ENCODE assay signal across 17 cellular contexts in genomic region chr3:156098437-156099035, GRCh38. TPM values are rescaled to one million over a fixed set of nuclear protein-coding genes. Genes with fewer than 3 reads are reported as not detected.
DNase-seq lines count a peak whose midpoint lies in the region; ATAC-seq and TF ChIP-seq lines count a peak whose summit lies in the region.
"Had no signal": no experiment of that assay in that cellular context is flagged by ENCODE, and none has a peak within 500 bp of the region (broad histone marks: within the 10 kb centered on the region; RNA-seq: fewer than 3 reads in every experiment).

No MANE protein-coding gene starts in this region.

- POLR2A ChIA-PET in WTC11 (lab: Charles Lee), result no interaction called here

- no peak overlapping the region for H3K4me3 Mint-ChIP-seq in stimulated activated effector memory CD8-positive, alpha-beta T cell treated with anti-CD3 and anti-CD28 coated beads, Interleukin-12 subunit alpha, Interleukin-12 subunit beta, amount 100 ng/mL, for 72 hours
- H3K4me3 Mint-ChIP-seq in endothelial cell (ENCODE audit: unreplicated experiment), result no peak overlapping the region
- H3K4me3 Mint-ChIP-seq in WTC11, result no peak overlapping the region
- H3K4me3 Mint-ChIP-seq: activated CD4-positive, alpha-beta T cell treated with anti-CD3 and anti-CD28 coated beads, Interleukin-2, amount 10 ng/mL, durations not matched to agents 24 days and 14 days; activated T-cell treated with anti-CD3 and anti-CD28 coated beads, Interleukin-2, amount 50 U/mL, for 24 hours; B cell; T-cell had no signal

- no peak overlapping the region for H3K27ac Mint-ChIP-seq in stimulated activated effector memory CD8-positive, alpha-beta T cell treated with anti-CD3 and anti-CD28 coated beads, Interleukin-12 subunit alpha, Interleukin-12 subunit beta, amount 100 ng/mL, for 72 hours
- H3K27ac Mint-ChIP-seq in endothelial cell (ENCODE audit: unreplicated experiment) (no peak overlapping the region), WTC11 (no peak overlapping the region)
- H3K27ac Mint-ChIP-seq: activated CD4-positive, alpha-beta T cell treated with anti-CD3 and anti-CD28 coated beads, Interleukin-2, amount 10 ng/mL, durations not matched to agents 24 days and 14 days; activated T-cell treated with anti-CD3 and anti-CD28 coated beads, Interleukin-2, amount 50 U/mL, for 24 hours; B cell; T-cell had no signal

- TF ChIP-seq CTCF in endothelial cell (IDR thresholded peaks at IDR 0.05; ENCODE audit: unreplicated experiment) (no peak), WTC11 (IDR thresholded peaks at IDR 0.05) (no peak)

- DNase-seq in stimulated activated effector memory CD8-positive, alpha-beta T cell treated with anti-CD3 and anti-CD28 coated beads, Interleukin-12 subunit alpha, Interleukin-12 subunit beta, amount 100 ng/mL, for 72 hours (ENCODE audit: low spot score in 2 of 2), result no peak
- DNase-seq in endothelial cell (ENCODE audit: low spot score) (no peak), WTC11 (ENCODE audit: low spot score) (no peak), NCI-H69 (lab: John Stamatoyannopoulos, UW) (no peak)
- DNase-seq: activated CD4-positive, alpha-beta T cell treated with anti-CD3 and anti-CD28 coated beads, Interleukin-2, amount 10 ng/mL, durations not matched to agents 24 days and 14 days; activated T-cell treated with anti-CD3 and anti-CD28 coated beads, Interleukin-2, amount 50 U/mL, for 24 hours; MM.1S; NCI-H2081 treated with DMSO at 0.1 percent for 48 hours; NCI-H526; posterior cingulate gyrus; stimulated activated CD4-positive, alpha-beta T cell treated with anti-CD3 and anti-CD28 coated beads, Interleukin-12 subunit alpha, Interleukin-12 subunit beta, amount 100 ng/mL, for 4 hours; T-cell had no signal

- peak; percentile 47 for ATAC-seq in GM18873 (IDR thresholded peaks at IDR 0.05; ENCODE audit: low FRiP score, unreplicated experiment)
- peak; percentile 82 for ATAC-seq in GM21576 (IDR thresholded peaks at IDR 0.05; ENCODE audit: unreplicated experiment)
- peak; percentile 83 for ATAC-seq in HG03159 (IDR thresholded peaks at IDR 0.05; ENCODE audit: unreplicated experiment)
- ATAC-seq in stimulated activated effector memory CD8-positive, alpha-beta T cell treated with anti-CD3 and anti-CD28 coated beads, Interleukin-12 subunit alpha, Interleukin-12 subunit beta, amount 100 ng/mL, for 72 hours, result peak; percentile 36
- no peak for ATAC-seq in WTC11
- ATAC-seq: left lung, T-cell had no signal

- CTCF ChIA-PET in WTC11 (lab: Charles Lee), result no interaction called here

- H3K36me3 Mint-ChIP-seq in stimulated activated effector memory CD8-positive, alpha-beta T cell treated with anti-CD3 and anti-CD28 coated beads, Interleukin-12 subunit alpha, Interleukin-12 subunit beta, amount 100 ng/mL, for 72 hours, result no peaks in the 10 kb centered on the region
- H3K36me3 Mint-ChIP-seq in endothelial cell (ENCODE audit: low read depth, unreplicated experiment) (no peaks in the 10 kb centered on the region), WTC11 (no peaks in the 10 kb centered on the region)
- H3K36me3 Mint-ChIP-seq: T-cell had no signal

- H3K4me1 Mint-ChIP-seq in stimulated activated effector memory CD8-positive, alpha-beta T cell treated with anti-CD3 and anti-CD28 coated beads, Interleukin-12 subunit alpha, Interleukin-12 subunit beta, amount 100 ng/mL, for 72 hours, result no peaks in the 10 kb centered on the region
- peaks cover 6% of the 10 kb centered on the region for H3K4me1 Mint-ChIP-seq in endothelial cell (ENCODE audit: unreplicated experiment)
- peaks cover 8% of the 10 kb centered on the region for H3K4me1 Mint-ChIP-seq in WTC11
- H3K4me1 Mint-ChIP-seq: activated CD4-positive, alpha-beta T cell treated with anti-CD3 and anti-CD28 coated beads, Interleukin-2, amount 10 ng/mL, durations not matched to agents 24 days and 14 days; B cell; T-cell had no signal

- H3K9me3 Mint-ChIP-seq in stimulated activated effector memory CD8-positive, alpha-beta T cell treated with anti-CD3 and anti-CD28 coated beads, Interleukin-12 subunit alpha, Interleukin-12 subunit beta, amount 100 ng/mL, for 72 hours, result no peaks in the 10 kb centered on the region
- no peaks in the 10 kb centered on the region for H3K9me3 Mint-ChIP-seq in endothelial cell (ENCODE audit: unreplicated experiment)
- H3K9me3 Mint-ChIP-seq in WTC11, result peaks cover 17% of the 10 kb centered on the region
- H3K9me3 Mint-ChIP-seq: activated CD4-positive, alpha-beta T cell treated with anti-CD3 and anti-CD28 coated beads, Interleukin-2, amount 10 ng/mL, durations not matched to agents 24 days and 14 days; activated T-cell treated with anti-CD3 and anti-CD28 coated beads, Interleukin-2, amount 50 U/mL, for 24 hours; T-cell had no signal

- H3K27me3 Mint-ChIP-seq in endothelial cell (ENCODE audit: unreplicated experiment), result no peaks in the 10 kb centered on the region
- H3K27me3 Mint-ChIP-seq in WTC11 (ENCODE audit: low read depth), result peaks cover 3% of the 10 kb centered on the region; the same call in 1 of the 2 replicates

TF ChIP-seq in WTC11, 78 proteins besides CTCF, POLR2A, EP300 and RAD21 (continues in another document):
- TF ChIP-seq TP53 (CRISPR knock-in tag; IDR thresholded peaks at IDR 0.05) (no peak), CREB1 (CRISPR knock-in tag; IDR thresholded peaks at IDR 0.05) (no peak), HMGA2 (CRISPR knock-in tag; IDR thresholded peaks at IDR 0.05) (no peak), ETV6 (CRISPR knock-in tag; IDR thresholded peaks at IDR 0.05) (no peak), CBFB (CRISPR knock-in tag; IDR thresholded peaks at IDR 0.05; ENCODE audit: low read depth) (no peak), MAX (CRISPR knock-in tag; IDR thresholded peaks at IDR 0.05) (no peak), JUN (CRISPR knock-in tag; IDR thresholded peaks at IDR 0.05) (no peak), ZNF396 (CRISPR knock-in tag; IDR thresholded peaks at IDR 0.05; ENCODE audit: borderline replicate concordance) (no peak), ZBTB21 (CRISPR knock-in tag; IDR thresholded peaks at IDR 0.05; ENCODE audit: borderline replicate concordance) (no peak)
- TF ChIP-seq, protein P1, sequence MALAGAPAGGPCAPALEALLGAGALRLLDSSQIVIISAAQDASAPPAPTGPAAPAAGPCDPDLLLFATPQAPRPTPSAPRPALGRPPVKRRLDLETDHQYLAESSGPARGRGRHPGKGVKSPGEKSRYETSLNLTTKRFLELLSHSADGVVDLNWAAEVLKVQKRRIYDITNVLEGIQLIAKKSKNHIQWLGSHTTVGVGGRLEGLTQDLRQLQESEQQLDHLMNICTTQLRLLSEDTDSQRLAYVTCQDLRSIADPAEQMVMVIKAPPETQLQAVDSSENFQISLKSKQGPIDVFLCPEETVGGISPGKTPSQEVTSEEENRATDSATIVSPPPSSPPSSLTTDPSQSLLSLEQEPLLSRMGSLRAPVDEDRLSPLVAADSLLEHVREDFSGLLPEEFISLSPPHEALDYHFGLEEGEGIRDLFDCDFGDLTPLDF (CRISPR knock-in tag; IDR thresholded peaks at IDR 0.05), result no peak
- TF ChIP-seq, protein P2, sequence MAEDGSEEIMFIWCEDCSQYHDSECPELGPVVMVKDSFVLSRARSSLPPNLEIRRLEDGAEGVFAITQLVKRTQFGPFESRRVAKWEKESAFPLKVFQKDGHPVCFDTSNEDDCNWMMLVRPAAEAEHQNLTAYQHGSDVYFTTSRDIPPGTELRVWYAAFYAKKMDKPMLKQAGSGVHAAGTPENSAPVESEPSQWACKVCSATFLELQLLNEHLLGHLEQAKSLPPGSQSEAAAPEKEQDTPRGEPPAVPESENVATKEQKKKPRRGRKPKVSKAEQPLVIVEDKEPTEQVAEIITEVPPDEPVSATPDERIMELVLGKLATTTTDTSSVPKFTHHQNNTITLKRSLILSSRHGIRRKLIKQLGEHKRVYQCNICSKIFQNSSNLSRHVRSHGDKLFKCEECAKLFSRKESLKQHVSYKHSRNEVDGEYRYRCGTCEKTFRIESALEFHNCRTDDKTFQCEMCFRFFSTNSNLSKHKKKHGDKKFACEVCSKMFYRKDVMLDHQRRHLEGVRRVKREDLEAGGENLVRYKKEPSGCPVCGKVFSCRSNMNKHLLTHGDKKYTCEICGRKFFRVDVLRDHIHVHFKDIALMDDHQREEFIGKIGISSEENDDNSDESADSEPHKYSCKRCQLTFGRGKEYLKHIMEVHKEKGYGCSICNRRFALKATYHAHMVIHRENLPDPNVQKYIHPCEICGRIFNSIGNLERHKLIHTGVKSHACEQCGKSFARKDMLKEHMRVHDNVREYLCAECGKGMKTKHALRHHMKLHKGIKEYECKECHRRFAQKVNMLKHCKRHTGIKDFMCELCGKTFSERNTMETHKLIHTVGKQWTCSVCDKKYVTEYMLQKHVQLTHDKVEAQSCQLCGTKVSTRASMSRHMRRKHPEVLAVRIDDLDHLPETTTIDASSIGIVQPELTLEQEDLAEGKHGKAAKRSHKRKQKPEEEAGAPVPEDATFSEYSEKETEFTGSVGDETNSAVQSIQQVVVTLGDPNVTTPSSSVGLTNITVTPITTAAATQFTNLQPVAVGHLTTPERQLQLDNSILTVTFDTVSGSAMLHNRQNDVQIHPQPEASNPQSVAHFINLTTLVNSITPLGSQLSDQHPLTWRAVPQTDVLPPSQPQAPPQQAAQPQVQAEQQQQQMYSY (CRISPR knock-in tag; IDR thresholded peaks at IDR 0.05), result no peak

RNA-seq across cellular contexts. Expression of gene KCNAB1, which starts 21.8 kb away (rescaled TPM):
- total RNA-seq in endothelial cell (ENCODE audit: unreplicated experiment) (not detected), WTC11 (2021) (0.41 to 1.1 TPM (median 1.0 TPM) in 3 replicates)
- total RNA-seq: activated CD4-positive, alpha-beta T cell treated with anti-CD3 and anti-CD28 coated beads, Interleukin-2, amount 10 ng/mL, durations not matched to agents 24 days and 14 days; B cell had no signal
